ENCODE assay signal across 24 cellular contexts in genomic region chr4:186294160-186294559, GRCh38. TPM values are rescaled to one million over a fixed set of nuclear protein-coding genes. Genes with fewer than 3 reads are reported as not detected.
DNase-seq lines count a peak whose midpoint lies in the region; ATAC-seq, FAIRE-seq and TF ChIP-seq lines count a peak whose summit lies in the region.
"Had no signal": no experiment of that assay in that cellular context is flagged by ENCODE, and none has a peak within 500 bp of the region (broad histone marks: within the 10 kb centered on the region; RNA-seq: fewer than 3 reads in every experiment).

No MANE protein-coding gene starts in this region.

- no peak for TF ChIP-seq CTCF in K562 (IDR thresholded peaks at IDR 0.05 in 2 of 3, conservative IDR thresholded peaks at IDR 0.05 in 1 of 3; ENCODE audit: insufficient read depth in 2 of 3, low read depth in 1 of 3, low read length in 3 of 3)
- TF ChIP-seq CTCF in tibial artery (IDR thresholded peaks at IDR 0.05) = no peak

- BruUV-seq in K562 (replicated peaks; lab: Mats Ljungman, UMichigan) = no TSS peak

- no peaks in the 10 kb centered on the region for H3K9me3 Mint-ChIP-seq in activated CD4-positive, alpha-beta T cell treated with anti-CD3 and anti-CD28 coated beads, Interleukin-2, amount 10 ng/mL, durations not matched to agents 7 days and 5 days
- no peaks in the 10 kb centered on the region for H3K9me3 Mint-ChIP-seq in stimulated activated naive CD8-positive, alpha-beta T cell treated with anti-CD3 and anti-CD28 coated beads, Interleukin-15, amount 100 ng/mL, for 72 hours

- H3K9me3 ChIP-seq in K562 (replicated peaks; ENCODE audit: control insufficient read depth, insufficient read depth, low read depth, low read length) = no peaks in the 10 kb centered on the region
- no peaks in the 10 kb centered on the region for H3K9me3 ChIP-seq in tibial artery
- H3K9me3 ChIP-seq: SJSA1 had no signal

- peaks cover 27 to 49% of the 10 kb centered on the region in 2 experiments for H3K27me3 ChIP-seq in K562 (ENCODE audit: control insufficient read depth in 2 of 2, insufficient read depth in 2 of 2, low read length in 2 of 2)
- peaks cover 0 to 19% of the 10 kb centered on the region in 2 donors for H3K27me3 ChIP-seq in tibial artery

- TF ChIP-seq POLR2A in K562 (conservative IDR thresholded peaks at IDR 0.05) = no peak

- H3K27ac ChIP-seq in K562 (ENCODE audit: extremely low read depth, low read depth, low read length) (no peak overlapping the region), tibial artery (no peak overlapping the region)
- H3K27ac ChIP-seq: SJSA1 had no signal

- H3K36me3 ChIP-seq in K562 (ENCODE audit: control insufficient read depth, insufficient read depth, low read length) (no peaks in the 10 kb centered on the region), tibial artery (no peaks in the 10 kb centered on the region)
- H3K36me3 ChIP-seq: SJSA1 had no signal

- intact Hi-C loops in K562 (cut with micrococcal nuclease) = no loop called here
- intact Hi-C loops in posterior vena cava (cut with DNase I) = loop anchor here in 1 of 2 donors (10.0 kb wide), 1 partner anchor 291 kb away; no protein-coding TSS in a partner anchor
- intact Hi-C loops in tibial artery (cut with DNase I; ENCODE audit: low total_unique reads) = no loop called here

- H3K4me3 Mint-ChIP-seq in activated CD4-positive, alpha-beta T cell treated with anti-CD3 and anti-CD28 coated beads, Interleukin-2, amount 10 ng/mL, durations not matched to agents 7 days and 5 days = no peak overlapping the region
- no peak overlapping the region for H3K4me3 Mint-ChIP-seq in stimulated activated naive CD8-positive, alpha-beta T cell treated with anti-CD3 and anti-CD28 coated beads, Interleukin-15, amount 100 ng/mL, for 72 hours
- H3K4me3 Mint-ChIP-seq: H9 had no signal

- peak; percentile 6 to 14 for DNase-seq in activated CD4-positive, alpha-beta T cell treated with anti-CD3 and anti-CD28 coated beads, Interleukin-2, amount 50 U/mL, for 48 hours
- DNase-seq in activated CD4-positive, alpha-beta T cell treated with anti-CD3 and anti-CD28 coated beads, Interleukin-2, amount 10 ng/mL, durations not matched to agents 7 days and 5 days = no peak
- no peak for DNase-seq in stimulated activated naive CD8-positive, alpha-beta T cell treated with anti-CD3 and anti-CD28 coated beads, Interleukin-15, amount 100 ng/mL, for 72 hours
- no peak for DNase-seq in stimulated activated naive CD8-positive, alpha-beta T cell treated with anti-CD3 and anti-CD28 coated beads, Interleukin-15, Interleukin-2, amounts not matched to agents 100 U/mL and 50 U/mL, for 24 hours
- DNase-seq in K562 (ENCODE audit: extremely low read depth in 1 of 4, low spot score in 3 of 4) = no peak
- DNase-seq in posterior vena cava (ENCODE audit: low spot score) = no peak
- DNase-seq in tibial artery = no peak
- DNase-seq: Calu3, DMS153, H9, KBM-7, MM.1S, NCI-H1417, NCI-H1694, NCI-H2029 treated with DMSO at 0.1 percent for 48 hours, NCI-H446 treated with DMSO at 0.1 percent for 48 hours, NCI-H526 treated with DMSO at 0.1 percent for 48 hours, Right ventricle myocardium superior, RPMI8226 had no signal

- H3K4me1 Mint-ChIP-seq in activated CD4-positive, alpha-beta T cell treated with anti-CD3 and anti-CD28 coated beads, Interleukin-2, amount 10 ng/mL, durations not matched to agents 7 days and 5 days = no peaks in the 10 kb centered on the region
- peaks cover 7% of the 10 kb centered on the region for H3K4me1 Mint-ChIP-seq in stimulated activated naive CD8-positive, alpha-beta T cell treated with anti-CD3 and anti-CD28 coated beads, Interleukin-15, amount 100 ng/mL, for 72 hours

- CTCF ChIA-PET in activated CD4-positive, alpha-beta T cell treated with anti-CD3 and anti-CD28 coated beads, Interleukin-2, amount 10 ng/mL, durations not matched to agents 7 days and 5 days (lab: Charles Lee) = no interaction called here
- CTCF ChIA-PET in K562 (lab: Yijun Ruan, JAX; ENCODE audit: low intra/inter-chr PET ratio) = no interaction called here

- peak; percentile 29 for ATAC-seq in stimulated activated naive CD8-positive, alpha-beta T cell treated with anti-CD3 and anti-CD28 coated beads, Interleukin-15, amount 100 ng/mL, for 72 hours
- ATAC-seq in stimulated activated naive CD8-positive, alpha-beta T cell treated with anti-CD3 and anti-CD28 coated beads, Interleukin-15, Interleukin-2, amounts not matched to agents 100 U/mL and 50 U/mL, for 24 hours = no peak
- ATAC-seq in K562 = no peak
- ATAC-seq: HepG2 had no signal

- no peak overlapping the region for H3K9ac ChIP-seq in K562 (ENCODE audit: insufficient read depth in 1 of 2, low read depth in 2 of 2, low read length in 2 of 2)

- no peak overlapping the region for H3K4me2 ChIP-seq in K562 (ENCODE audit: insufficient read depth, low read length)

- H3K9me1 ChIP-seq in K562 (ENCODE audit: control insufficient read depth, insufficient read depth, low read length) = no peaks in the 10 kb centered on the region

- H4K20me1 ChIP-seq in K562 (replicated peaks; ENCODE audit: control insufficient read depth, insufficient read depth, low read length) = no peaks in the 10 kb centered on the region; the same call in 1 of the 2 replicates

- peaks cover 10% of the 10 kb centered on the region for H3K27me3 Mint-ChIP-seq in activated CD4-positive, alpha-beta T cell treated with anti-CD3 and anti-CD28 coated beads, Interleukin-2, amount 10 ng/mL, durations not matched to agents 7 days and 5 days
- H3K27me3 Mint-ChIP-seq in stimulated activated naive CD8-positive, alpha-beta T cell treated with anti-CD3 and anti-CD28 coated beads, Interleukin-15, amount 100 ng/mL, for 72 hours = peaks cover 20% of the 10 kb centered on the region

- TF ChIP-seq EP300 in K562 (IDR thresholded peaks at IDR 0.05; ENCODE audit: low read length) = no peak

- WGBS in K562 (ENCODE audit: insufficient coverage, low coverage, missing lambda C conversion rate) = 4% methylated on average over 9 of the region's 9 CpGs

- H3K4me1 ChIP-seq in K562 (replicated peaks in 1 of 2; ENCODE audit: control insufficient read depth in 2 of 2, insufficient read depth in 2 of 2, low read length in 2 of 2) (peaks cover 0 to 10% of the 10 kb centered on the region in 2 experiments; a peak in 1 of 5 replicates), tibial artery (no peaks in the 10 kb centered on the region)
- H3K4me1 ChIP-seq: SJSA1 had no signal

- H3K4me3 ChIP-seq in K562 = no peak overlapping the region
- no peak overlapping the region for H3K4me3 ChIP-seq in tibial artery
- H3K4me3 ChIP-seq: SJSA1 had no signal

- H3K36me3 Mint-ChIP-seq in activated CD4-positive, alpha-beta T cell treated with anti-CD3 and anti-CD28 coated beads, Interleukin-2, amount 10 ng/mL, durations not matched to agents 7 days and 5 days (ENCODE audit: low read depth) = no peaks in the 10 kb centered on the region

- POLR2A ChIA-PET in activated CD4-positive, alpha-beta T cell treated with anti-CD3 and anti-CD28 coated beads, Interleukin-2, amount 10 ng/mL, durations not matched to agents 7 days and 5 days (lab: Charles Lee) = no interaction called here
- POLR2A ChIA-PET in K562 (lab: Yijun Ruan, JAX) = interaction anchor here (0.7 kb wide), 1 partner anchor 460 kb away, joined by 3 read pairs; no protein-coding TSS in a partner anchor

- no peak for TF ChIP-seq RAD21 in K562 (CRISPR knock-in tag; conservative IDR thresholded peaks at IDR 0.05 in 1 of 2, IDR thresholded peaks at IDR 0.05 in 1 of 2)

- in situ Hi-C loops in K562 (cut with MboI) = loop anchor here (10.0 kb wide), 1 partner anchor 301 kb away; no protein-coding TSS in a partner anchor

- peak; percentile 46 for FAIRE-seq in K562 (lab: Jason Lieb, UNC)
- FAIRE-seq: HepG2 had no signal

- H3K79me2 ChIP-seq in K562 (ENCODE audit: control insufficient read depth, insufficient read depth, low read length) = no peaks in the 10 kb centered on the region

- no peak overlapping the region for H2AFZ ChIP-seq in K562 (ENCODE audit: low read depth, low read length)

- H3K27ac Mint-ChIP-seq in activated CD4-positive, alpha-beta T cell treated with anti-CD3 and anti-CD28 coated beads, Interleukin-2, amount 10 ng/mL, durations not matched to agents 7 days and 5 days = no peak overlapping the region
- no peak overlapping the region for H3K27ac Mint-ChIP-seq in stimulated activated naive CD8-positive, alpha-beta T cell treated with anti-CD3 and anti-CD28 coated beads, Interleukin-15, amount 100 ng/mL, for 72 hours
- H3K27ac Mint-ChIP-seq: H9 had no signal

TF ChIP-seq in K562, 482 proteins besides CTCF, POLR2A, EP300 and RAD21 (continues in another document):
- no peak for TF ChIP-seq CEBPG (CRISPR knock-in tag; IDR thresholded peaks at IDR 0.05)
- no peak for TF ChIP-seq CEBPG (tag; conservative IDR thresholded peaks at IDR 0.05 in 1 of 2, IDR thresholded peaks at IDR 0.05 in 1 of 2)
- TF ChIP-seq ZNF23 (CRISPR knock-in tag; IDR thresholded peaks at IDR 0.05) = no peak
- TF ChIP-seq ESRRB (CRISPR knock-in tag; IDR thresholded peaks at IDR 0.05; ENCODE audit: borderline replicate concordance) = no peak

RNA-seq across cellular contexts. Expression of gene F11, which starts 28.2 kb away (rescaled TPM):
- total RNA-seq in activated CD4-positive, alpha-beta T cell treated with anti-CD3 and anti-CD28 coated beads, Interleukin-2, amount 10 ng/mL, durations not matched to agents 7 days and 5 days = not detected
- not detected in 2 replicates for total RNA-seq in K562 (2011; cell fraction: chromatin; rRNA removed; ENCODE audit: low replicate concordance)
- not detected in 2 replicates for total RNA-seq in K562 (2011; cell fraction: nucleolus; rRNA removed)
- not detected in 2 replicates for total RNA-seq in K562 (2011; cell fraction: nucleoplasm; rRNA removed)
- total RNA-seq in K562 (2014; rRNA removed) = not detected in 2 replicates
- total RNA-seq in K562 (2014; rRNA removed; fragmentation: Illumina TruSeq; extraction: Trizol) = not detected in 2 replicates
- not detected in 2 replicates for total RNA-seq in K562 (2015; rRNA removed; fragmentation: Illumina TruSeq; extraction: Trizol)
- total RNA-seq in K562 (2021) = not detected in 2 replicates
- not detected in 2 replicates for polyA plus RNA-seq in K562 (2011; rRNA removed)
- not detected in 2 replicates for polyA plus RNA-seq in K562 (2011; cell fraction: cytosol; rRNA removed)
- polyA plus RNA-seq in K562 (2011; cell fraction: nucleus; rRNA removed) = not detected in 2 replicates
- polyA plus RNA-seq in K562 (2012) = not detected in 2 replicates
- polyA plus RNA-seq in K562 (2014; fragmentation: Illumina TruSeq; extraction: Trizol) = not detected in 2 replicates
- polyA plus RNA-seq in K562 (2014; fragmentation: Nextera tagmentation; extraction: Ambion mirVana) = not detected
- not detected in 2 replicates for polyA plus RNA-seq in K562 (2014; rRNA removed)
- polyA minus RNA-seq in K562 (2011; rRNA and poly(A)+ RNA removed) = not detected in 2 replicates
- polyA minus RNA-seq in K562 (2011; cell fraction: cytosol; rRNA and poly(A)+ RNA removed) = not detected in 2 replicates
- polyA minus RNA-seq in K562 (2011; cell fraction: nucleus; rRNA and poly(A)+ RNA removed) = not detected in 2 replicates
- under 1 TPM in 1 of 2 donors, not detected in 1; 0.74 TPM for total RNA-seq in posterior vena cava
- total RNA-seq: A172, HT1080, SJSA1 had no signal
- polyA plus RNA-seq: BJ had no signal

Comparison
In these comparisons a context has a peak if more than half of its experiments do, and no peak if none do; other contexts are left out.
1. DNase-seq: peak in activated CD4-positive, alpha-beta T cell treated with anti-CD3 and anti-CD28 coated beads, Interleukin-2, amount 50 U/mL, for 48 hours (2 of 2); none in activated CD4-positive, alpha-beta T cell treated with anti-CD3 and anti-CD28 coated beads, Interleukin-2, amount 10 ng/mL, durations not matched to agents 7 days and 5 days (single experiment), stimulated activated naive CD8-positive, alpha-beta T cell treated with anti-CD3 and anti-CD28 coated beads, Interleukin-15, amount 100 ng/mL, for 72 hours (0 of 2), stimulated activated naive CD8-positive, alpha-beta T cell treated with anti-CD3 and anti-CD28 coated beads, Interleukin-15, Interleukin-2, amounts not matched to agents 100 U/mL and 50 U/mL, for 24 hours (single experiment), K562 (0 of 4), posterior vena cava (single experiment) and tibial artery (0 of 2).